Comparison of ENCODE assay signal across 21 cellular contexts in the genomic region with DNA sequence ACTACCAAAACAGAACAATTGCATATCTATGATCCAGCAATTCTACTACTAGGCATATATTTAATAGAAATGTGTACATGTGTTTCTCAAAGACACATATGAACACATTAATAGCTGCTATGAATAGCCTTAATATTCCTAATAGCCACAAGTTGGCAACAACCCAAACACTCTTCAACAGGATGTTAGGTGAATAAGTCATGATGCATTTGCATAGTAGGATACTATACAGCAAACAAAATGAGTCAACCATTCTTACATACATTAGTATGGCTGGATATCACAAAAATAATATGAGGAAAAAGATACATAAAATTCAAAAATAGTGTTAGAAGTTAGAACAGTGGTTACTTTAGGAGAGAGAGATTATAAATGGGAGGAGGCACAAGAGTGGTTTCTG. TPM values are rescaled to one million over a fixed set of nuclear protein-coding genes. Genes with fewer than 3 reads are reported as not detected.
DNase-seq lines count a peak whose midpoint lies in the region; ATAC-seq, FAIRE-seq and TF ChIP-seq lines count a peak whose summit lies in the region.
"Had no signal": no experiment of that assay in that cellular context is flagged by ENCODE, and none has a peak within 500 bp of the region (broad histone marks: within the 10 kb centered on the region; RNA-seq: fewer than 3 reads in every experiment).

No MANE protein-coding gene starts in this region.

- H3K36me3 ChIP-seq in Karpas-422 (ENCODE audit: insufficient read depth, low read length), result no peaks in the 10 kb centered on the region
- no peaks in the 10 kb centered on the region for H3K36me3 ChIP-seq in bronchial epithelial cell (ENCODE audit: control insufficient read depth, insufficient read depth, low read length)
- H3K36me3 ChIP-seq in smooth muscle cell (ENCODE audit: low read depth), result no peaks in the 10 kb centered on the region
- H3K36me3 ChIP-seq: MG63, SJSA1 had no signal

- H3K27me3 ChIP-seq in Karpas-422 (ENCODE audit: low read length) (no peaks in the 10 kb centered on the region), bronchial epithelial cell (ENCODE audit: control insufficient read depth, insufficient read depth, low read length) (no peaks in the 10 kb centered on the region), foreskin keratinocyte (no peaks in the 10 kb centered on the region), smooth muscle cell (ENCODE audit: low read depth) (no peaks in the 10 kb centered on the region)
- H3K27me3 ChIP-seq: MG63, SJSA1 had no signal

- H2AFZ ChIP-seq in Karpas-422 (ENCODE audit: low read length) (no peak overlapping the region), smooth muscle cell (ENCODE audit: low read depth) (no peak overlapping the region)

- POLR2A ChIA-PET in A549 (lab: Yijun Ruan, JAX), result no interaction called here

- H3F3A ChIP-seq in smooth muscle cell (ENCODE audit: low read depth), result no peaks in the 10 kb centered on the region

- DNase-seq in A549 (ENCODE audit: low read depth in 1 of 2, low spot score in 1 of 2), result no peak
- peak; percentile 2 for DNase-seq in Karpas-422
- peak; percentile 93 for DNase-seq in bronchial epithelial cell (ENCODE audit: low read depth)
- DNase-seq in foreskin keratinocyte, result peak; percentile 49 to 75
- DNase-seq in NCI-H748 treated with DMSO at 0.1 percent for 48 hours (lab: John Stamatoyannopoulos, UW), result no peak
- DNase-seq in smooth muscle cell (lab: John Stamatoyannopoulos, UW; ENCODE audit: unreplicated experiment), result no peak
- DNase-seq: DMS79; GOT3; HCEC 1CT; MG63; NCI-H1417; NCI-H1694 treated with DMSO at 0.1 percent for 48 hours; NCI-H2107; NCI-H69; NK-92 treated with Interleukin-12 subunit alpha and Interleukin-12 subunit beta, amount 100 ng/mL, for 24 hours; T-helper 1 cell had no signal

- TF ChIP-seq CTCF in A549 (IDR thresholded peaks at IDR 0.05) (no peak), bronchial epithelial cell (IDR thresholded peaks at IDR 0.05; ENCODE audit: insufficient read depth, low read length, severe bottlenecking) (no peak), foreskin keratinocyte (conservative IDR thresholded peaks at IDR 0.05) (no peak), smooth muscle cell (IDR thresholded peaks at IDR 0.05; ENCODE audit: borderline replicate concordance, insufficient read depth, poor library complexity, severe bottlenecking) (no peak)

- CTCF ChIA-PET in A549 (lab: Yijun Ruan, JAX), result interaction anchor here (1.0 kb wide), 1 partner anchor 100 kb away, joined by 3 read pairs; no protein-coding TSS in a partner anchor

- H3K9me3 ChIP-seq in A549, result peaks cover 13% of the 10 kb centered on the region; the same call in 2 of the 3 replicates
- H3K9me3 ChIP-seq in Karpas-422 (ENCODE audit: low read length), result peaks cover 19% of the 10 kb centered on the region
- peaks cover 1% of the 10 kb centered on the region for H3K9me3 ChIP-seq in smooth muscle cell (replicated peaks; ENCODE audit: low read depth)

- no peaks in the 10 kb centered on the region for H4K20me1 ChIP-seq in Karpas-422 (ENCODE audit: insufficient read depth, low read depth, low read length)
- no peaks in the 10 kb centered on the region for H4K20me1 ChIP-seq in smooth muscle cell (ENCODE audit: low read depth)

- no peak for TF ChIP-seq POLR2A in A549 (IDR thresholded peaks at IDR 0.05; ENCODE audit: low read length)

- H3K27ac ChIP-seq in A549 (no peak overlapping the region), Karpas-422 (ENCODE audit: low read length) (no peak overlapping the region), foreskin keratinocyte (no peak overlapping the region), smooth muscle cell (ENCODE audit: low read depth) (no peak overlapping the region)
- H3K27ac ChIP-seq: SJSA1 had no signal

- TF ChIP-seq EP300 in A549 (IDR thresholded peaks at IDR 0.05), result no peak

- H3K4me1 ChIP-seq in A549 (no peaks in the 10 kb centered on the region), Karpas-422 (ENCODE audit: low read length) (no peaks in the 10 kb centered on the region), foreskin keratinocyte (peaks cover 3% of the 10 kb centered on the region), smooth muscle cell (ENCODE audit: low read depth) (no peaks in the 10 kb centered on the region)
- H3K4me1 ChIP-seq: SJSA1 had no signal

- no peaks in the 10 kb centered on the region for H3K9me2 ChIP-seq in Karpas-422 (replicated peaks; ENCODE audit: insufficient read depth, low read length)

- no peaks in the 10 kb centered on the region for H3K79me2 ChIP-seq in Karpas-422 (ENCODE audit: low read length)
- no peaks in the 10 kb centered on the region for H3K79me2 ChIP-seq in smooth muscle cell (ENCODE audit: low read depth)

- no peak for TF ChIP-seq RAD21 in A549 (conservative IDR thresholded peaks at IDR 0.05 in 1 of 2, IDR thresholded peaks at IDR 0.05 in 1 of 2)

- no peak overlapping the region for H3K9ac ChIP-seq in Karpas-422 (ENCODE audit: low read length)
- no peak overlapping the region for H3K9ac ChIP-seq in smooth muscle cell (ENCODE audit: low read depth)

- H3K4me3 ChIP-seq in A549, result no peak overlapping the region
- no peak overlapping the region for H3K4me3 ChIP-seq in Karpas-422 (ENCODE audit: low read length)
- H3K4me3 ChIP-seq in bronchial epithelial cell (ENCODE audit: low read depth, low read length), result no peak overlapping the region
- no peak overlapping the region for H3K4me3 ChIP-seq in smooth muscle cell
- H3K4me3 ChIP-seq: MG63, SJSA1 had no signal

- peak; percentile 13 for FAIRE-seq in A549 (lab: Jason Lieb, UNC)
- no peak for FAIRE-seq in bronchial epithelial cell (lab: Jason Lieb, UNC)
- FAIRE-seq: D721Med had no signal

- H3K4me2 ChIP-seq in A549, result no peak overlapping the region
- H3K4me2 ChIP-seq in Karpas-422 (ENCODE audit: low read depth, low read length, poor library complexity, severe bottlenecking), result no peak overlapping the region
- H3K4me2 ChIP-seq in smooth muscle cell, result no peak overlapping the region

- ATAC-seq in A549 (no peak), foreskin keratinocyte (peak; percentile 97), HG03139 (IDR thresholded peaks at IDR 0.05; ENCODE audit: unreplicated experiment) (no peak)
- ATAC-seq: Panc1, Right ventricle myocardium inferior had no signal

TF ChIP-seq in A549, 52 proteins besides CTCF, POLR2A, EP300 and RAD21:
- no peak for TF ChIP-seq SMC3 (IDR thresholded peaks at IDR 0.05)
- TF ChIP-seq NFE2L2 (conservative IDR thresholded peaks at IDR 0.05; ENCODE audit: low read length), result no peak
- TF ChIP-seq HOXB13 (CRISPR knock-in tag; IDR thresholded peaks at IDR 0.05; ENCODE audit: low read depth), result no peak
- TF ChIP-seq HOXB5 (CRISPR knock-in tag; IDR thresholded peaks at IDR 0.05), result no peak
- TF ChIP-seq ZNF302 (CRISPR knock-in tag; IDR thresholded peaks at IDR 0.05), result no peak
- no peak for TF ChIP-seq NR3C1 (IDR thresholded peaks at IDR 0.05)
- no peak for TF ChIP-seq HOXA7 (CRISPR knock-in tag; IDR thresholded peaks at IDR 0.05)
- no peak for TF ChIP-seq MAFK (IDR thresholded peaks at IDR 0.05; ENCODE audit: partially characterized antibody)
- no peak for TF ChIP-seq KDM5A (IDR thresholded peaks at IDR 0.05)
- TF ChIP-seq, protein P1, sequence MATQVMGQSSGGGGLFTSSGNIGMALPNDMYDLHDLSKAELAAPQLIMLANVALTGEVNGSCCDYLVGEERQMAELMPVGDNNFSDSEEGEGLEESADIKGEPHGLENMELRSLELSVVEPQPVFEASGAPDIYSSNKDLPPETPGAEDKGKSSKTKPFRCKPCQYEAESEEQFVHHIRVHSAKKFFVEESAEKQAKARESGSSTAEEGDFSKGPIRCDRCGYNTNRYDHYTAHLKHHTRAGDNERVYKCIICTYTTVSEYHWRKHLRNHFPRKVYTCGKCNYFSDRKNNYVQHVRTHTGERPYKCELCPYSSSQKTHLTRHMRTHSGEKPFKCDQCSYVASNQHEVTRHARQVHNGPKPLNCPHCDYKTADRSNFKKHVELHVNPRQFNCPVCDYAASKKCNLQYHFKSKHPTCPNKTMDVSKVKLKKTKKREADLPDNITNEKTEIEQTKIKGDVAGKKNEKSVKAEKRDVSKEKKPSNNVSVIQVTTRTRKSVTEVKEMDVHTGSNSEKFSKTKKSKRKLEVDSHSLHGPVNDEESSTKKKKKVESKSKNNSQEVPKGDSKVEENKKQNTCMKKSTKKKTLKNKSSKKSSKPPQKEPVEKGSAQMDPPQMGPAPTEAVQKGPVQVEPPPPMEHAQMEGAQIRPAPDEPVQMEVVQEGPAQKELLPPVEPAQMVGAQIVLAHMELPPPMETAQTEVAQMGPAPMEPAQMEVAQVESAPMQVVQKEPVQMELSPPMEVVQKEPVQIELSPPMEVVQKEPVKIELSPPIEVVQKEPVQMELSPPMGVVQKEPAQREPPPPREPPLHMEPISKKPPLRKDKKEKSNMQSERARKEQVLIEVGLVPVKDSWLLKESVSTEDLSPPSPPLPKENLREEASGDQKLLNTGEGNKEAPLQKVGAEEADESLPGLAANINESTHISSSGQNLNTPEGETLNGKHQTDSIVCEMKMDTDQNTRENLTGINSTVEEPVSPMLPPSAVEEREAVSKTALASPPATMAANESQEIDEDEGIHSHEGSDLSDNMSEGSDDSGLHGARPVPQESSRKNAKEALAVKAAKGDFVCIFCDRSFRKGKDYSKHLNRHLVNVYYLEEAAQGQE (IDR thresholded peaks at IDR 0.05), result no peak
- no peak for TF ChIP-seq RNF2 (IDR thresholded peaks at IDR 0.05; ENCODE audit: borderline replicate concordance, low read depth)
- no peak for TF ChIP-seq FOXS1 (CRISPR knock-in tag; IDR thresholded peaks at IDR 0.05)
- no peak for TF ChIP-seq RCOR1 (IDR thresholded peaks at IDR 0.05; ENCODE audit: low read depth, low read length)
- TF ChIP-seq KDM1A (IDR thresholded peaks at IDR 0.05; ENCODE audit: low read depth), result no peak
- TF ChIP-seq ZFP36 (IDR thresholded peaks at IDR 0.05; ENCODE audit: borderline replicate concordance, partially characterized antibody), result no peak
- TF ChIP-seq CBX2 (IDR thresholded peaks at IDR 0.05; ENCODE audit: borderline replicate concordance, low read depth), result no peak
- TF ChIP-seq EHMT2 (IDR thresholded peaks at IDR 0.05; ENCODE audit: low read depth), result no peak
- TF ChIP-seq HDAC2 (IDR thresholded peaks at IDR 0.05), result no peak

RNA-seq across cellular contexts. Expression of a gene that starts 26.8 kb away (rescaled TPM):
- 6.8 and 7.2 TPM in 2 replicates for polyA plus RNA-seq in A549 (2011; rRNA removed)
- polyA plus RNA-seq in A549 (2012; cell fraction: cytosol; rRNA removed), result 10.3 and 13.7 TPM in 2 replicates
- 33.6 and 47.5 TPM in 2 replicates for polyA plus RNA-seq in A549 (2012; cell fraction: nucleus; rRNA removed)
- 10.6 to 10.7 TPM (median 10.7 TPM) in 3 replicates for polyA plus RNA-seq in A549 (2017; fragmentation: RNase III; extraction: RNeasy Plus Mini Kit Qiagen cat#74134 plus additional on column Dnase treatment)
- 12.0 and 19.7 TPM in 2 replicates for polyA minus RNA-seq in A549 (2011; rRNA and poly(A)+ RNA removed)
- 12.0 and 25.6 TPM in 2 replicates for total RNA-seq in Karpas-422 (2014; rRNA removed; shearing (Covaris generic); ENCODE audit: low replicate concordance)
- 15.0 and 16.1 TPM in 2 replicates for total RNA-seq in bronchial epithelial cell
- 17.0 and 20.2 TPM in 2 replicates for total RNA-seq in foreskin keratinocyte
- 9.1 and 9.4 TPM in 2 replicates for polyA plus RNA-seq in foreskin keratinocyte
- total RNA-seq in smooth muscle cell, result 13.7 and 14.2 TPM in 2 replicates
- polyA plus RNA-seq in smooth muscle cell, result 16.7 and 17.2 TPM in 2 replicates

Comparison
In these comparisons a context has a peak if more than half of its experiments do, and no peak if none do; other contexts are left out.
1. DNase-seq: peak in Karpas-422 (single experiment), bronchial epithelial cell (single experiment) and foreskin keratinocyte (2 of 2); none in A549 (0 of 2), NCI-H748 treated with DMSO at 0.1 percent for 48 hours (single experiment) and smooth muscle cell (single experiment).